ENCODE assay signal across 10 cellular contexts in the genomic region with DNA sequence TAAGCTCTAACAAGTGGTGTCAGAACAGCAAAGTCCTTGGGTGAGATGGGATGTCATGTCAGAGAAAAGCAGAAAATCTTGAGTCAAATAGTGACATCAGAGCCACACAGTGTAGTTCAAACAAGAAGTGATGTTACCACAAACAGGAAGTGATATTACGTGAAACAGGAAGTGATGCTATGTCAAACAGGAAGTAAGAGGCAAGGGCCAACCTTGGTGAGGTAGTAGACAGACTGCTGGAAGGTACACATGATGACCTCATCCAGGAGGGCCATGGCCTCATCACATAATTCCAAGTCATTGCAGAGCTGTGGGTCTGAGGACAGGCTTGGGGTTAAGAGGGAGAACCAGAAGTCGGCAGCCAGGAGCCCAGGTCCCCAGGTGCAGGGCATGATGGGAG. TPM values are rescaled to one million over a fixed set of nuclear protein-coding genes. Genes with fewer than 3 reads are reported as not detected.
DNase-seq lines count a peak whose midpoint lies in the region; ATAC-seq, FAIRE-seq and TF ChIP-seq lines count a peak whose summit lies in the region.
"Had no signal": no experiment of that assay in that cellular context is flagged by ENCODE, and none has a peak within 500 bp of the region (broad histone marks: within the 10 kb centered on the region; RNA-seq: fewer than 3 reads in every experiment).

No MANE protein-coding gene starts in this region.

- no peak for FAIRE-seq in urothelium cell line (lab: Jason Lieb, UNC)

- peaks cover 2 to 18% of the 10 kb centered on the region in 2 donors for H3K36me3 Mint-ChIP-seq in CD14-positive monocyte
- peaks cover 28% of the 10 kb centered on the region for H3K36me3 Mint-ChIP-seq in activated CD8-positive, alpha-beta T cell treated with anti-CD3 and anti-CD28 coated beads, Interleukin-2, amount 10 ng/mL, durations not matched to agents 7 days and 5 days (ENCODE audit: low read depth)

- no peaks in the 10 kb centered on the region for H3K36me3 ChIP-seq in mucosa of descending colon (ENCODE audit: low read depth)

- peaks cover 6% of the 10 kb centered on the region for H3K9me3 ChIP-seq in mucosa of descending colon

- H3K27me3 Mint-ChIP-seq in CD14-positive monocyte (ENCODE audit: low read depth in 3 of 3), result peaks cover 6 to 14% (median 10%) of the 10 kb centered on the region in 3 donors
- H3K27me3 Mint-ChIP-seq in activated CD8-positive, alpha-beta T cell treated with anti-CD3 and anti-CD28 coated beads, Interleukin-2, amount 10 ng/mL, durations not matched to agents 7 days and 5 days (ENCODE audit: low read depth), result peaks cover 5% of the 10 kb centered on the region

- DNase-seq in CD14-positive monocyte (ENCODE audit: low spot score), result peak; percentile 82
- peak; percentile 60 for DNase-seq in KBM-7
- peak; percentile 66 for DNase-seq in activated CD8-positive, alpha-beta T cell treated with anti-CD3 and anti-CD28 coated beads, Interleukin-2, amount 10 ng/mL, durations not matched to agents 7 days and 5 days
- DNase-seq in mucosa of descending colon, result no peak
- no peak for DNase-seq in urothelium cell line (ENCODE audit: low spot score)
- DNase-seq in GM13977 (ENCODE audit: low spot score), result no peak
- DNase-seq in NCI-H2227 treated with DMSO at 0.1 percent for 48 hours (lab: John Stamatoyannopoulos, UW), result no peak
- DNase-seq: NCI-H187 had no signal

- no peak for TF ChIP-seq CTCF in CD14-positive monocyte (IDR thresholded peaks at IDR 0.05)
- TF ChIP-seq CTCF in mucosa of descending colon (IDR thresholded peaks at IDR 0.05), result no peak
- TF ChIP-seq CTCF in GM13977 (IDR thresholded peaks at IDR 0.05; ENCODE audit: extremely low read depth, insufficient read depth, missing control alignments), result no peak

- POLR2A ChIA-PET in activated CD8-positive, alpha-beta T cell treated with anti-CD3 and anti-CD28 coated beads, Interleukin-2, amount 10 ng/mL, durations not matched to agents 7 days and 5 days (lab: Charles Lee), result interaction anchor here (1.0 kb wide), 1 partner anchor 13 kb away, joined by 3 read pairs; no protein-coding TSS in a partner anchor

- CTCF ChIA-PET in activated CD8-positive, alpha-beta T cell treated with anti-CD3 and anti-CD28 coated beads, Interleukin-2, amount 10 ng/mL, durations not matched to agents 7 days and 5 days (lab: Charles Lee), result interaction anchor here (1.0 to 2.5 kb wide), 3 partner anchors 9 to 51 kb away, joined by 3 to 15 read pairs (median 9); no protein-coding TSS in a partner anchor

- H3K4me1 ChIP-seq in mucosa of descending colon (ENCODE audit: low read depth), result no peaks in the 10 kb centered on the region

- no peak overlapping the region for H3K4me3 ChIP-seq in mucosa of descending colon

- in situ Hi-C loops in KBM-7 (cut with MboI; ENCODE audit: low pct_unique_long_range_greater_than_20kb, low sequenced_read_pairs), result no loop called here
- in situ Hi-C loops in GM13977 (cut with MboI; ENCODE audit: low pct_unique_long_range_greater_than_20kb, low sequenced_read_pairs, unreplicated experiment), result no loop called here

- intact Hi-C loops in CD14-positive monocyte (cut with micrococcal nuclease) (no loop called here), mucosa of descending colon (cut with DNase I, micrococcal nuclease) (no loop called here)

- peaks cover 24 to 53% (median 50%) of the 10 kb centered on the region in 7 donors for H3K9me3 Mint-ChIP-seq in CD14-positive monocyte
- H3K9me3 Mint-ChIP-seq in activated CD8-positive, alpha-beta T cell treated with anti-CD3 and anti-CD28 coated beads, Interleukin-2, amount 10 ng/mL, durations not matched to agents 7 days and 5 days (ENCODE audit: insufficient read depth), result peaks cover 16% of the 10 kb centered on the region

- H3K27ac Mint-ChIP-seq in CD14-positive monocyte, result peak overlapping the region; percentile 85 to 98 (median 95)
- H3K27ac Mint-ChIP-seq in activated CD8-positive, alpha-beta T cell treated with anti-CD3 and anti-CD28 coated beads, Interleukin-2, amount 10 ng/mL, durations not matched to agents 7 days and 5 days, result peak overlapping the region; percentile 97

- peak; percentile 75 for ATAC-seq in activated CD8-positive, alpha-beta T cell treated with anti-CD3 and anti-CD28 coated beads, Interleukin-2, amount 10 ng/mL, durations not matched to agents 7 days and 5 days
- ATAC-seq in mucosa of descending colon, result peak; percentile 17
- no peak for ATAC-seq in HG02970 (IDR thresholded peaks at IDR 0.05; ENCODE audit: low FRiP score, unreplicated experiment)

- H3K4me3 Mint-ChIP-seq in CD14-positive monocyte, result peak overlapping the region in 1 of 2 donors; percentile 56
- H3K4me3 Mint-ChIP-seq in activated CD8-positive, alpha-beta T cell treated with anti-CD3 and anti-CD28 coated beads, Interleukin-2, amount 10 ng/mL, durations not matched to agents 7 days and 5 days, result peak overlapping the region; percentile 22

- H3K4me1 Mint-ChIP-seq in CD14-positive monocyte, result peaks cover 20% of the 10 kb centered on the region
- peaks cover 26% of the 10 kb centered on the region for H3K4me1 Mint-ChIP-seq in activated CD8-positive, alpha-beta T cell treated with anti-CD3 and anti-CD28 coated beads, Interleukin-2, amount 10 ng/mL, durations not matched to agents 7 days and 5 days (ENCODE audit: low read depth)

RNA-seq across cellular contexts. Expression of a gene that starts 7.0 kb away (rescaled TPM):
- not detected for polyA plus RNA-seq in CD14-positive monocyte
- 1 to 10 TPM in 1 of 2 experiments, under 1 TPM in 1; 0.79 to 1.3 TPM for total RNA-seq in activated CD8-positive, alpha-beta T cell treated with anti-CD3 and anti-CD28 coated beads, Interleukin-2, amount 10 ng/mL, durations not matched to agents 7 days and 5 days
- total RNA-seq in mucosa of descending colon, result 1 to 10 TPM in 1 of 3 donors, under 1 TPM in 2; 0.31 to 2.4 (median 0.61) TPM

RNA-seq across cellular contexts. Expression of a gene that starts 13.8 kb away (rescaled TPM):
- polyA plus RNA-seq in CD14-positive monocyte, result not detected
- under 1 TPM; 0.26 to 0.42 TPM for total RNA-seq in activated CD8-positive, alpha-beta T cell treated with anti-CD3 and anti-CD28 coated beads, Interleukin-2, amount 10 ng/mL, durations not matched to agents 7 days and 5 days
- 1 to 10 TPM; 1.7 to 8.6 (median 3.2) TPM for total RNA-seq in mucosa of descending colon

RNA-seq across cellular contexts. Expression of a gene that starts 20.1 kb away (rescaled TPM):
- polyA plus RNA-seq in CD14-positive monocyte, result not detected
- not detected for total RNA-seq in activated CD8-positive, alpha-beta T cell treated with anti-CD3 and anti-CD28 coated beads, Interleukin-2, amount 10 ng/mL, durations not matched to agents 7 days and 5 days
- total RNA-seq in mucosa of descending colon, result not detected
- total RNA-seq: fibroblast of lung had no signal
- polyA plus RNA-seq: fibroblast of lung had no signal

RNA-seq across cellular contexts. Expression of a gene that starts 25.9 kb away (rescaled TPM):
- not detected for polyA plus RNA-seq in CD14-positive monocyte
- total RNA-seq in activated CD8-positive, alpha-beta T cell treated with anti-CD3 and anti-CD28 coated beads, Interleukin-2, amount 10 ng/mL, durations not matched to agents 7 days and 5 days, result under 1 TPM; 0.16 to 0.26 TPM
- 1 to 10 TPM in 1 of 3 donors, under 1 TPM in 2; 0.17 to 1.5 (median 0.72) TPM for total RNA-seq in mucosa of descending colon

RNA-seq across cellular contexts. Expression of a gene that starts 28.8 kb away (rescaled TPM):
- polyA plus RNA-seq in CD14-positive monocyte, result not detected
- total RNA-seq in activated CD8-positive, alpha-beta T cell treated with anti-CD3 and anti-CD28 coated beads, Interleukin-2, amount 10 ng/mL, durations not matched to agents 7 days and 5 days, result not detected
- not detected for total RNA-seq in mucosa of descending colon
- total RNA-seq: fibroblast of lung had no signal
- polyA plus RNA-seq: fibroblast of lung had no signal

Comparison
In these comparisons a context has a peak if more than half of its experiments do, and no peak if none do; other contexts are left out.
1. DNase-seq: peak in CD14-positive monocyte (single experiment), KBM-7 (single experiment) and activated CD8-positive, alpha-beta T cell treated with anti-CD3 and anti-CD28 coated beads, Interleukin-2, amount 10 ng/mL, durations not matched to agents 7 days and 5 days (single experiment); none in mucosa of descending colon (0 of 3), urothelium cell line (single experiment), GM13977 (single experiment) and NCI-H2227 treated with DMSO at 0.1 percent for 48 hours (single experiment).